28 cellular contexts compared by ENCODE assay signal in genomic region chr2:233851169-233851568, GRCh38. TPM values are rescaled to one million over a fixed set of nuclear protein-coding genes. Genes with fewer than 3 reads are reported as not detected.
"Had no signal": no experiment of that assay in that cellular context is flagged by ENCODE, and none has a peak within 500 bp of the region (broad histone marks: within the 10 kb centered on the region; RNA-seq: fewer than 3 reads in every experiment).

No MANE protein-coding gene starts in this region.

- H3K4me3 ChIP-seq: body of pancreas, hepatocyte, lower lobe of right lung, mucosa of descending colon, pancreas, psoas muscle, tibial artery had no signal

- H3K27me3 Mint-ChIP-seq: dendritic cell treated with granulocyte-macrophage colony-stimulating factor and Interleukin-4, amounts not matched to agents 40 ng/mL and 50 ng/mL, for 4 days had no signal

- H3K27ac Mint-ChIP-seq: activated naive CD4-positive, alpha-beta T cell treated with anti-CD3 and anti-CD28 coated beads for 36 hours; activated T-cell treated with anti-CD3 and anti-CD28 coated beads, Interleukin-2, amount 50 U/mL, for 24 hours; activated T-helper 17 cell treated with anti-CD3 and anti-CD28 coated beads, Interleukin-2, amount 50 U/mL, for 72 hours; dendritic cell treated with granulocyte-macrophage colony-stimulating factor and Interleukin-4, amounts not matched to agents 40 ng/mL and 50 ng/mL, for 4 days; immature natural killer cell; T-helper 17 cell had no signal

- H3K36me3 ChIP-seq: lower lobe of right lung, pancreas, tibial artery had no signal

- H3K27me3 ChIP-seq: body of pancreas, hepatocyte, neutrophil, pancreas, tibial artery had no signal

- ATAC-seq: activated T-helper 17 cell treated with anti-CD3 and anti-CD28 coated beads, Interleukin-2, amount 50 U/mL, for 72 hours; body of pancreas; esophagus mucosa; left lobe of liver; lower lobe of right lung; mucosa of descending colon; pancreas; psoas muscle; right cardiac atrium; T-helper 17 cell had no signal

- H3K36me3 Mint-ChIP-seq: immature natural killer cell had no signal

- H3K4me2 ChIP-seq: hepatocyte had no signal

- H3K4me3 Mint-ChIP-seq: activated naive CD4-positive, alpha-beta T cell treated with anti-CD3 and anti-CD28 coated beads for 36 hours; T-helper 17 cell had no signal

- H3K27ac ChIP-seq: body of pancreas, hepatocyte, lower lobe of right lung, pancreas, psoas muscle, tibial artery had no signal

- H3K9me3 ChIP-seq: body of pancreas, lower lobe of right lung, mucosa of descending colon, neutrophil, pancreas, psoas muscle, tibial artery had no signal

- H3K9me3 Mint-ChIP-seq: activated naive CD4-positive, alpha-beta T cell treated with anti-CD3 and anti-CD28 coated beads for 36 hours; activated T-cell treated with anti-CD3 and anti-CD28 coated beads, Interleukin-2, amount 50 U/mL, for 24 hours; activated T-helper 17 cell treated with anti-CD3 and anti-CD28 coated beads, Interleukin-2, amount 50 U/mL, for 72 hours; dendritic cell treated with granulocyte-macrophage colony-stimulating factor and Interleukin-4, amounts not matched to agents 40 ng/mL and 50 ng/mL, for 4 days; immature natural killer cell; stimulated activated naive CD8-positive, alpha-beta T cell treated with anti-CD3 and anti-CD28 coated beads, Interleukin-15, Interleukin-2, amounts not matched to agents 100 ng/mL and 50 ng/mL, for 24 hours had no signal

- H2AFZ ChIP-seq: hepatocyte had no signal

- DNase-seq: activated CD4-positive, alpha-beta T cell treated with anti-CD3 and anti-CD28 coated beads for 48 hours; activated CD8-positive, alpha-beta memory T cell treated with anti-CD3 and anti-CD28 coated beads for 24 hours; activated CD8-positive, alpha-beta memory T cell treated with anti-CD3 and anti-CD28 coated beads, Interleukin-2, amount 50 U/mL, for 4 hours; activated naive CD4-positive, alpha-beta T cell treated with anti-CD3 and anti-CD28 coated beads for 36 hours; activated T-cell treated with anti-CD3 and anti-CD28 coated beads, Interleukin-2, amount 50 U/mL, for 24 hours; anterior cingulate cortex; body of pancreas; effector CD8-positive, alpha-beta T cell; foreskin melanocyte; glutamatergic neuron; immature natural killer cell; lower lobe of right lung; mesendoderm; mucosa of descending colon; pancreas; psoas muscle; right cardiac atrium; stimulated activated CD4-positive, alpha-beta T cell treated with anti-CD3 and anti-CD28 coated beads, Interleukin-12 subunit alpha, Interleukin-12 subunit beta, amount 100 ng/mL, for 4 hours; T-helper 17 cell; tibial artery had no signal

RNA-seq across cellular contexts. Expression of gene HJURP, which starts 3.2 kb away (rescaled TPM):
- total RNA-seq: cardiac septum, psoas muscle had no signal
